8 cellular contexts compared by ENCODE assay signal in genomic region chr12:122064780-122065588, GRCh38. TPM values are rescaled to one million over a fixed set of nuclear protein-coding genes. Genes with fewer than 3 reads are reported as not detected.
DNase-seq lines count a peak whose midpoint lies in the region; FAIRE-seq and TF ChIP-seq lines count a peak whose summit lies in the region.

No MANE protein-coding gene starts in this region.

- H3K4me1 ChIP-seq in mucosa of rectum (ENCODE audit: control insufficient read depth in 2 of 2, insufficient read depth in 2 of 2, low read length in 2 of 2) (peaks cover 31 to 33% of the 10 kb centered on the region in 2 donors), testis (peaks cover 47% of the 10 kb centered on the region)

- WGBS in testis, 2 donors = 41 to 46% methylated on average over 16 of the region's 16 CpGs

- intact Hi-C loops in testis (cut with DNase I; ENCODE audit: low total_unique reads) = no loop called here

- H3K4me3 ChIP-seq in mucosa of rectum (ENCODE audit: low read length in 2 of 2) (peak overlapping the region; percentile 34 to 53), testis (no peak overlapping the region)

- peak overlapping the region in 1 of 2 donors; percentile 36 for H3K9ac ChIP-seq in mucosa of rectum (ENCODE audit: low read depth in 1 of 2, low read length in 2 of 2)

- H3K27ac ChIP-seq in mucosa of rectum (ENCODE audit: low read depth in 2 of 2, low read length in 2 of 2) (peak overlapping the region; percentile 89 to 93), testis (peak overlapping the region in 1 of 2 donors; percentile 82)

- H3K9me3 ChIP-seq in mucosa of rectum (ENCODE audit: control insufficient read depth in 2 of 2, low read length in 2 of 2) = no peaks in the 10 kb centered on the region
- no peaks in the 10 kb centered on the region for H3K9me3 ChIP-seq in testis

- peak; percentile 89 for FAIRE-seq in H54 (lab: Jason Lieb, UNC)

- TF ChIP-seq POLR2A in H54 (IDR thresholded peaks at IDR 0.05; ENCODE audit: low read depth, low read length) (peak; percentile 53; the same call in 1 of the 2 replicates), testis (IDR thresholded peaks at IDR 0.05) (no peak)

- TF ChIP-seq CTCF in testis (IDR thresholded peaks at IDR 0.05) = no peak

- H3K36me3 ChIP-seq in mucosa of rectum (ENCODE audit: control insufficient read depth in 2 of 2, insufficient read depth in 2 of 2, low read length in 2 of 2) (no peaks in the 10 kb centered on the region), testis (ENCODE audit: low read depth, missing control alignments) (no peaks in the 10 kb centered on the region)

- peak; percentile 72 for DNase-seq in H54 (ENCODE audit: insufficient read length, low spot score)
- DNase-seq in NCI-H82 treated with DMSO at 0.1 percent for 48 hours (lab: John Stamatoyannopoulos, UW; ENCODE audit: unreplicated experiment) = peak; percentile 44
- DNase-seq in dedifferentiated amniotic fluid mesenchymal stem cell (ENCODE audit: extremely low spot score) = peak; percentile 56
- no peak for DNase-seq in OCI-M2 (lab: John Stamatoyannopoulos, UW; ENCODE audit: unreplicated experiment)
- DNase-seq in stimulated activated CD4-positive, alpha-beta T cell treated with anti-CD3 and anti-CD28 coated beads, Interleukin-15, amount 100 ng/mL, for 24 hours = no peak
- no peak for DNase-seq in testis
- DNase-seq in NCI-H1048 (lab: John Stamatoyannopoulos, UW) = no peak

- H3K27me3 ChIP-seq in mucosa of rectum (ENCODE audit: control insufficient read depth in 2 of 2, insufficient read depth in 2 of 2, low read length in 2 of 2) (no peaks in the 10 kb centered on the region), testis (no peaks in the 10 kb centered on the region)

RNA-seq across cellular contexts. Expression of gene MLXIP, which starts 13.6 kb away (rescaled TPM):
- 10 to 100 TPM; 61.2 to 67.9 TPM for total RNA-seq in testis
- polyA plus RNA-seq in testis (ENCODE audit: insufficient read depth, low read depth, low replicate concordance) = 39.9 TPM

RNA-seq across cellular contexts. Expression of gene BCL7A, which starts 43.3 kb away (rescaled TPM):
- total RNA-seq in testis = 10 to 100 TPM; 10.2 to 11.1 TPM
- polyA plus RNA-seq in testis (ENCODE audit: insufficient read depth, low read depth, low replicate concordance) = 5.9 TPM

Comparison
In these comparisons a context has a peak if more than half of its experiments do, and no peak if none do; other contexts are left out.
1. DNase-seq: peak in H54 (single experiment), NCI-H82 treated with DMSO at 0.1 percent for 48 hours (single experiment) and dedifferentiated amniotic fluid mesenchymal stem cell (single experiment); none in OCI-M2 (single experiment), stimulated activated CD4-positive, alpha-beta T cell treated with anti-CD3 and anti-CD28 coated beads, Interleukin-15, amount 100 ng/mL, for 24 hours (single experiment), testis (single experiment) and NCI-H1048 (single experiment).
2. H3K4me3 ChIP-seq: peak in mucosa of rectum (2 of 2); none in testis (0 of 2).